8 cellular contexts compared by ENCODE assay signal in genomic region chr18:67217551-67218166, GRCh38.
DNase-seq lines count a peak whose midpoint lies in the region; ATAC-seq lines count a peak whose summit lies in the region.

No MANE protein-coding gene starts in this region.

- in situ Hi-C loops in G401 (cut with HindIII; ENCODE audit: low sequenced_read_pairs) = no loop called here

- H3K4me3 ChIP-seq in SJSA1 = no peak overlapping the region

- DNase-seq in G401 (ENCODE audit: low spot score) = peak; percentile 81
- peak; percentile 7 for DNase-seq in KG1 (lab: John Stamatoyannopoulos, UW)
- DNase-seq in SJSA1 (ENCODE audit: low read depth in 1 of 2, low spot score in 2 of 2) = peak; percentile 23 to 51
- peak; percentile 42 for DNase-seq in activated naive CD4-positive, alpha-beta T cell treated with anti-CD3 and anti-CD28 coated beads, Interleukin-2, amount 50 U/mL, for 16 hours
- DNase-seq in glomerular endothelial cell (ENCODE audit: extremely low read depth, low read depth, low spot score) = peak; percentile 52
- peak; percentile 64 for DNase-seq in putamen (ENCODE audit: low spot score)

- H3K9me3 ChIP-seq in SJSA1 (replicated peaks) = no peaks in the 10 kb centered on the region

- ATAC-seq in GM21619 (IDR thresholded peaks at IDR 0.05; ENCODE audit: unreplicated experiment) (peak; percentile 91), HG03025 (IDR thresholded peaks at IDR 0.05; ENCODE audit: low FRiP score, unreplicated experiment) (no peak)

- no peak overlapping the region for H3K27ac ChIP-seq in SJSA1

- H3K27me3 ChIP-seq in SJSA1 (replicated peaks) = no peaks in the 10 kb centered on the region

- H3K4me1 ChIP-seq in SJSA1 (replicated peaks) = no peaks in the 10 kb centered on the region

- no peaks in the 10 kb centered on the region for H3K36me3 ChIP-seq in SJSA1

Comparison
In these comparisons a context has a peak if more than half of its experiments do, and no peak if none do; other contexts are left out.
1. DNase-seq: peak in every context shown above with its lines; median percentile 81 in G401; 64 in putamen; 52 in glomerular endothelial cell; 42 in activated naive CD4-positive, alpha-beta T cell treated with anti-CD3 and anti-CD28 coated beads, Interleukin-2, amount 50 U/mL, for 16 hours; 37 in SJSA1; 7 in KG1.